Comparison of ENCODE assay signal across 8 cellular contexts in the genomic region with DNA sequence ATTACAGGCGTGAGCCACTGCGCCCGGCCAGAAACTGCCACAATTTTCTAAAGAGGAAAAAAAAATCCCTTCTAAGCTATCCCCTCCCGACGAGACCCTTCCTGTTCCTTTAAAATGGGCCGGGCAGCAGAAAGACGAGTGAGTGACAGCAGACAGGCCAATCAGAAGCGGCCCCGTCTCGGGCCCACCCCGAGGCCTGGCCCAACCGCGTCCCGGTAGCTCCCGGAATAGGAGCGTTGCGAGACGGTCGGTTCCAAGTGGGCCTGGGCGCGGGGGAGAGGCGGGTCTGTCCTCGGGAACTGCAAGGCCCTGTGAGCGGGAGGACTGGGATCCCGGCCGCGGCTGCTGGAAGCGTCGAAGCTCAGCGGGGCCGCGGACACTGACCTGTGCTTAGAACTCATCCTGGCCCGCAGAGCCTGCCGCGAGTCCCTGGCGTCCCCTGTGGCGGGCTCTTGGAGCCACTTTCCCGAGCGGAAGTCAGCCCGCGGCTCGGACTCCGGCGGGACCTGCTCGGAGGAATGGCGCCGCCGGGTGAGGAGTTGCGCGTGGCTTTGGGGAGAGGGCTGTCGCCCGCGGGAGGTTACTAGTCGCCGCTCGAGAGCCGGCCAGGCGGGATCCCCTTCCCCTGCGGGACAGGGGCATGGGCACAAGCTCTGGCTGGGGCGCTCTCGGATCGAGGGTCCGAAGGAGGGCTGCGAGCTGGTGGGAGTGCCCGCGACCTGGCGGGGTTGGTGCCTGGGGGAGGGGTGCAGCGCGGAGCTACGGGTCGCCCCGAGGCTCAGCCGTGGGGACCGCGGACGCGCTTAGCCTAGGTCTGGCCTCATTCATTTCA. TPM values are rescaled to one million over a fixed set of nuclear protein-coding genes. Genes with fewer than 3 reads are reported as not detected.
DNase-seq lines count a peak whose midpoint lies in the region; ATAC-seq, FAIRE-seq and TF ChIP-seq lines count a peak whose summit lies in the region.

A gene (minus strand): TSS at position 710 of the 832 bp plus-strand sequence.
A gene (plus strand): TSS at position 492 of the 832 bp plus-strand sequence. CDS start 27 bp downstream, at position 519.

- TF ChIP-seq POLR2A in GM18526 (IDR thresholded peaks at IDR 0.05; ENCODE audit: extremely low read depth, insufficient read length) (peak; percentile 69), body of pancreas (IDR thresholded peaks at IDR 0.05) (peak; percentile 74 to 79 (median 74))

- WGBS in body of pancreas, 2 donors: 0% methylated on average over 3 to 66 of the region's 77 CpGs

- DNase-seq in A172 (ENCODE audit: low spot score): peak; percentile 96
- DNase-seq in NCI-H2107 (lab: John Stamatoyannopoulos, UW): peak; percentile 64
- peak; percentile 98 to 99 (median 98) for DNase-seq in body of pancreas
- peak; percentile 94 for DNase-seq in iPS DF 19.7 (ENCODE audit: low read depth, low spot score)
- DNase-seq in sciatic nerve (ENCODE audit: low spot score): peak; percentile 98

- ATAC-seq in HG03064 (IDR thresholded peaks at IDR 0.05; ENCODE audit: low read depth, unreplicated experiment) (peak; percentile 83), body of pancreas (peak; percentile 96), sciatic nerve (peak; percentile 99)

- intact Hi-C loops in body of pancreas (cut with DNase I): no loop called here
- intact Hi-C loops in sciatic nerve (cut with DNase I): no loop called here

- FAIRE-seq in TTC549 (lab: Jason Lieb, UNC): peak; percentile 82

- H3K9me3 ChIP-seq in body of pancreas: no peaks in the 10 kb centered on the region

- peak in 1 of 7 experiments; percentile 3 for TF ChIP-seq CTCF in body of pancreas (IDR thresholded peaks at IDR 0.05)

- H3K27ac ChIP-seq in body of pancreas: peak within 1 kb of the TSS; percentile 98 to 99 (median 99)

- no peaks in the 10 kb centered on the region for H3K27me3 ChIP-seq in body of pancreas

- H3K36me3 ChIP-seq in body of pancreas (replicated peaks in 1 of 2; ENCODE audit: insufficient read depth in 1 of 2, low read depth in 2 of 2): no peaks in the 10 kb centered on the region

- H3K4me3 ChIP-seq in body of pancreas: peak within 1 kb of the TSS; percentile 86 to 96

- peaks cover 40% of the 10 kb centered on the region for H3K4me1 ChIP-seq in body of pancreas

RNA-seq across cellular contexts. Expression of the first gene that starts in this region (rescaled TPM):
- 1.3 and 9.3 TPM in 2 replicates for total RNA-seq in A172 (2014; rRNA removed; shearing (Covaris generic))
- total RNA-seq in body of pancreas (10 to 100 TPM in 1 of 2 donors, under 1 TPM in 1; 0.78 to 13.5 TPM), sciatic nerve (5.2 TPM)

RNA-seq across cellular contexts. Expression of the second gene that starts in this region (rescaled TPM):
- 262 and 264 TPM in 2 replicates for total RNA-seq in A172 (2014; rRNA removed; shearing (Covaris generic))
- 100 to 1,000 TPM in 1 of 2 donors, 10 to 100 TPM in 1; 70.0 to 111 TPM for total RNA-seq in body of pancreas
- total RNA-seq in sciatic nerve: 97.9 TPM

Comparison
In these comparisons a context has a peak if more than half of its experiments do, and no peak if none do; other contexts are left out.
1. Peak in every context shown above with its lines: DNase-seq, ATAC-seq, H3K4me3 ChIP-seq and H3K27ac ChIP-seq.